ENCODE assay signal across 8 cellular contexts in genomic region chr18:50560681-50561629, GRCh38. TPM values are rescaled to one million over a fixed set of nuclear protein-coding genes. Genes with fewer than 3 reads are reported as not detected.
DNase-seq lines count a peak whose midpoint lies in the region; ATAC-seq and TF ChIP-seq lines count a peak whose summit lies in the region.

No MANE protein-coding gene starts in this region.

- ATAC-seq in left cardiac atrium (peak; percentile 39 to 40), HG02623 (IDR thresholded peaks at IDR 0.05; ENCODE audit: unreplicated experiment) (no peak), HG02759 (IDR thresholded peaks at IDR 0.05; ENCODE audit: unreplicated experiment) (no peak)

- intact Hi-C loops in left cardiac atrium (cut with DNase I): no loop called here

- no peak for TF ChIP-seq CTCF in retinal pigment epithelial cell (conservative IDR thresholded peaks at IDR 0.05; ENCODE audit: low read depth, low read length)

- peak overlapping the region; percentile 47 for H3K4me3 ChIP-seq in retinal pigment epithelial cell (ENCODE audit: low read length)

- DNase-seq in NCI-H345 (lab: John Stamatoyannopoulos, UW) (peak; percentile 26), NCI-H345 treated with DMSO at 0.1 percent for 48 hours (lab: John Stamatoyannopoulos, UW; ENCODE audit: unreplicated experiment) (no peak), SW480 (ENCODE audit: low spot score) (peak; percentile 1), left cardiac atrium (no peak), retinal pigment epithelial cell (ENCODE audit: low read depth) (no peak), kidney glomerular epithelial cell (lab: John Stamatoyannopoulos, UW) (no peak)

RNA-seq across cellular contexts. Expression of gene MAPK4, which starts 1.1 kb away (rescaled TPM):
- 10 to 100 TPM; 19.9 to 64.4 TPM for total RNA-seq in left cardiac atrium

Comparison
In these comparisons a context has a peak if more than half of its experiments do, and no peak if none do; other contexts are left out.
1. DNase-seq: peak in NCI-H345 (single experiment) and SW480 (single experiment); none in NCI-H345 treated with DMSO at 0.1 percent for 48 hours (single experiment), left cardiac atrium (single experiment), retinal pigment epithelial cell (single experiment) and kidney glomerular epithelial cell (single experiment).
2. ATAC-seq: peak in left cardiac atrium (2 of 2); none in HG02623 (single experiment) and HG02759 (single experiment).